In the genomic region with DNA sequence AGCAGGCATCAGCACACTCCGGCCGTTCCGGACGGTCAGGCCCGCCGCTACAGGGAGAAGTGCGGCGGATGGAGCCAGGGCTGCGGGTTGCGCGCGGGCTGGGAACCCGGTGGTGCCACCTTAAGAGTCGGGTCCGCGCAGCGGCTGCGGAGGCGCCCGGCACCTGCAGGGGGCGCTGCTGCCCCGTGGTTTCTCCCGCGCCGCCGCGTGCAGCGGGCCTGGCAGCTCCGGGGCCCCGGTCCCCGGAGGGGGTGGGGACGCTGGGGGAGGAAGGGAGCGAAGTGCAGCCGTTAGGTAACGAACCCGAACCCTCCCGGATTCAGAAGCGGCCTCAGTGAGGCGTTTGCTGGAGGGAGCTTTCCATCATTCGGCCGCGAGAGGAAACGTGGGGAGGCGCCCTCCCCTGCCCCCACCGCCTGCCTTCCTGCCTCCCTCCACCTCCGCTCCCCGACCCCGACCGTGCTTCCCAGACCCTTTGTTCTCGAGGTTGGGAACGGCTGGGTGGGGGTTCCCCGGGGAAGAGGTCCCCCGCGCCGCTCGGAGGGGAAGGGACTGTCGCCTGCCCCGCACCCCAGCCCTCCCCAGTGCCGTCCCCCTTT, we compare ENCODE assay signal across 8 cellular contexts. TPM values are rescaled to one million over a fixed set of nuclear protein-coding genes. Genes with fewer than 3 reads are reported as not detected.
DNase-seq lines count a peak whose midpoint lies in the region; ATAC-seq and TF ChIP-seq lines count a peak whose summit lies in the region.

No MANE protein-coding gene starts in this region.

- H3K79me2 ChIP-seq in smooth muscle cell (ENCODE audit: low read depth) = peaks cover 21% of the 10 kb centered on the region

- H3K4me1 ChIP-seq in breast epithelium = no peaks in the 10 kb centered on the region
- H3K4me1 ChIP-seq in smooth muscle cell (ENCODE audit: low read depth) = peaks cover 43% of the 10 kb centered on the region

- TF ChIP-seq POLR2A in breast epithelium (IDR thresholded peaks at IDR 0.05) = no peak

- DNase-seq in NCI-H345 (lab: John Stamatoyannopoulos, UW) (peak; percentile 70), NCI-H345 treated with DMSO at 0.1 percent for 48 hours (lab: John Stamatoyannopoulos, UW; ENCODE audit: unreplicated experiment) (no peak), NCI-H1105 treated with DMSO at 0.1 percent for 48 hours (lab: John Stamatoyannopoulos, UW) (peak; percentile 45), breast epithelium (ENCODE audit: low spot score in 2 of 2) (peak; percentile 66 to 77), iPS-NIHi7 (ENCODE audit: extremely low spot score) (peak; percentile 93), smooth muscle cell (lab: John Stamatoyannopoulos, UW; ENCODE audit: unreplicated experiment) (peak; percentile 81)

- H3K9me3 ChIP-seq in breast epithelium = no peaks in the 10 kb centered on the region
- no peaks in the 10 kb centered on the region for H3K9me3 ChIP-seq in smooth muscle cell (replicated peaks; ENCODE audit: low read depth)

- peaks cover 4% of the 10 kb centered on the region for H3F3A ChIP-seq in smooth muscle cell (ENCODE audit: low read depth)

- H3K36me3 ChIP-seq in breast epithelium (no peaks in the 10 kb centered on the region), smooth muscle cell (ENCODE audit: low read depth) (no peaks in the 10 kb centered on the region)

- 1% methylated on average over 40 of the region's 59 CpGs for WGBS in smooth muscle cell (ENCODE audit: low lambda C conversion rate)

- peak overlapping the region; percentile 74 for H3K27ac ChIP-seq in VCaP
- peak overlapping the region; percentile 40 to 59 for H3K27ac ChIP-seq in breast epithelium
- H3K27ac ChIP-seq in smooth muscle cell (ENCODE audit: low read depth) = peak overlapping the region; percentile 50

- peak overlapping the region; percentile 68 for H2AFZ ChIP-seq in smooth muscle cell (ENCODE audit: low read depth)

- peak overlapping the region; percentile 67 for H3K9ac ChIP-seq in smooth muscle cell (ENCODE audit: low read depth)

- intact Hi-C loops in breast epithelium (cut with DNase I; ENCODE audit: low total_unique reads) = loop anchor here (5.0 to 10.0 kb wide), 2 partner anchors 218 to 509 kb away; partner anchors contain the start of gene DNAJC1

- H3K27me3 ChIP-seq in breast epithelium = no peaks in the 10 kb centered on the region
- no peaks in the 10 kb centered on the region for H3K27me3 ChIP-seq in smooth muscle cell (ENCODE audit: low read depth)

- H3K4me3 ChIP-seq in breast epithelium (peak overlapping the region; percentile 69 to 82 (median 70)), smooth muscle cell (peak overlapping the region; percentile 79)

- peak overlapping the region; percentile 100 for H3K4me2 ChIP-seq in smooth muscle cell

- no peaks in the 10 kb centered on the region for H4K20me1 ChIP-seq in smooth muscle cell (ENCODE audit: low read depth)

- ATAC-seq in HG02678 (IDR thresholded peaks at IDR 0.05; ENCODE audit: unreplicated experiment) = peak; percentile 80

- TF ChIP-seq CTCF in VCaP (conservative IDR thresholded peaks at IDR 0.05) = peak; percentile 94
- TF ChIP-seq CTCF in breast epithelium (IDR thresholded peaks at IDR 0.05) = peak; percentile 66 to 95 (median 87)
- TF ChIP-seq CTCF in smooth muscle cell (IDR thresholded peaks at IDR 0.05; ENCODE audit: borderline replicate concordance, insufficient read depth, poor library complexity, severe bottlenecking) = peak; percentile 99

RNA-seq across cellular contexts. Expression of gene SKIDA1, which starts 29.7 kb away (rescaled TPM):
- 1 to 10 TPM in 1 of 3 donors, under 1 TPM in 2; 0.59 to 1.4 (median 0.98) TPM for total RNA-seq in breast epithelium
- total RNA-seq in smooth muscle cell = 1.2 and 1.8 TPM in 2 replicates
- polyA plus RNA-seq in smooth muscle cell = 0.50 and 0.53 TPM in 2 replicates

RNA-seq across cellular contexts. Expression of gene MLLT10, which starts 38.2 kb away (rescaled TPM):
- total RNA-seq in breast epithelium (10 to 100 TPM; 45.6 to 74.6 (median 58.0) TPM), smooth muscle cell (43.6 and 44.6 TPM in 2 replicates)
- polyA plus RNA-seq in smooth muscle cell = 6.8 and 10.8 TPM in 2 replicates
